Comparison of ENCODE assay signal across 9 cellular contexts in the genomic region with DNA sequence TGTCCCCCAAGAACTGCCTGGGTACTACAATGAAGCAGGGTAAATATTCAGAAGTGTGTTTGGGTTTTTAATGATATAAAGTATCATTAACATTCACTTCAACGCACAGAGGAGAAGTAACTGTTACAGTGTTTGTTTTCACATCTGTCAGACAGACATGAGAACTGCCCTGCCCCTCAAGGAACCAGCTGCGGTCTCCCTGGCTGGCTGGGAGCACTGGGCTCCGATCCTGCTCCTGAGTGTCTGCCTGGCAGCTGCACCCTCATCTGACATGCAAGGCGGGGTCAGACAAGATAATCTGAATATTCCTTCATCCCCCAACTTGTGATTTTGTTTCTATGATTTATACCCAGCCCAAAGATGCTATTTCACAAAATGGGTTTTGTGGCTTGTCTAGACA.
DNase-seq lines count a peak whose midpoint lies in the region; ATAC-seq, FAIRE-seq and TF ChIP-seq lines count a peak whose summit lies in the region.
"Had no signal": no experiment of that assay in that cellular context is flagged by ENCODE, and none has a peak within 500 bp of the region (broad histone marks: within the 10 kb centered on the region; RNA-seq: fewer than 3 reads in every experiment).

No MANE protein-coding gene starts in this region.

- DNase-seq in GM19239 (ENCODE audit: insufficient read length, low spot score) (no peak), PC-3 (no peak), fibroblast of the aortic adventitia (ENCODE audit: low read depth) (peak; percentile 65), sciatic nerve (ENCODE audit: low spot score) (peak; percentile 59), aorta (no peak)

- H3F3A ChIP-seq in PC-3 (ENCODE audit: low read length, unreplicated experiment) = peaks cover 8% of the 10 kb centered on the region

- CTCF ChIA-PET in PC-3 (lab: Charles Lee) = no interaction called here

- H3K79me2 ChIP-seq in PC-3 (ENCODE audit: low read length) = peaks cover 37% of the 10 kb centered on the region

- POLR2A ChIA-PET in PC-3 (lab: Charles Lee; ENCODE audit: unreplicated experiment) = no interaction called here

- H3K27ac ChIP-seq in PC-3 (ENCODE audit: low read length) (peak overlapping the region; percentile 98), aorta (ENCODE audit: low read depth in 1 of 2, low read length in 2 of 2) (no peak overlapping the region)

- BruUV-seq in PC-3 (replicated peaks; lab: Mats Ljungman, UMichigan) = no TSS peak

- intact Hi-C loops in PC-3 (cut with micrococcal nuclease) = loop anchor here (5.0 kb wide), 1 partner anchor 255 kb away; no protein-coding TSS in a partner anchor
- intact Hi-C loops in sciatic nerve (cut with DNase I) = loop anchor here (5.0 kb wide), 1 partner anchor 55 kb away; no protein-coding TSS in a partner anchor
- intact Hi-C loops in aorta (cut with DNase I) = loop anchor here in 1 of 2 donors (5.0 kb wide), 1 partner anchor 150 kb away; no protein-coding TSS in a partner anchor

- 58 to 65% methylated on average over 4 of the region's 4 CpGs for WGBS in aorta, 2 donors

- no peaks in the 10 kb centered on the region for H3K9me3 ChIP-seq in PC-3 (ENCODE audit: low read length)
- H3K9me3 ChIP-seq in aorta (ENCODE audit: control insufficient read depth, low read length) = no peaks in the 10 kb centered on the region

- H3K4me2 ChIP-seq in PC-3 (ENCODE audit: low read length) = no peak overlapping the region

- H3K36me3 ChIP-seq in PC-3 (ENCODE audit: low read depth, low read length) = peaks cover 7% of the 10 kb centered on the region
- H3K36me3 ChIP-seq in aorta (ENCODE audit: control insufficient read depth in 1 of 2, insufficient read depth in 2 of 2, low read length in 1 of 2) = peaks cover 0 to 2% of the 10 kb centered on the region in 2 donors

- TF ChIP-seq CTCF in PC-3 (conservative IDR thresholded peaks at IDR 0.05; ENCODE audit: low read depth, low read length) (no peak), fibroblast of the aortic adventitia (IDR thresholded peaks at IDR 0.05; ENCODE audit: insufficient read depth, low read length) (no peak)

- H3K4me1 ChIP-seq in PC-3 (ENCODE audit: insufficient read depth, low read length) (peaks cover 35% of the 10 kb centered on the region), aorta (ENCODE audit: control insufficient read depth in 1 of 2, insufficient read depth in 2 of 2, low read length in 2 of 2) (no peaks in the 10 kb centered on the region)

- H3K4me3 ChIP-seq in PC-3 (ENCODE audit: low read length) = no peak overlapping the region
- H3K4me3 ChIP-seq in fibroblast of the aortic adventitia (ENCODE audit: low read depth, low read length) = no peak overlapping the region
- H3K4me3 ChIP-seq in aorta (ENCODE audit: low read length in 2 of 2) = no peak overlapping the region

- H3K27me3 ChIP-seq in PC-3 (ENCODE audit: low read length) (no peaks in the 10 kb centered on the region), aorta (ENCODE audit: control insufficient read depth in 1 of 2, insufficient read depth in 2 of 2, low read length in 1 of 2) (no peaks in the 10 kb centered on the region)

- peak overlapping the region; percentile 99 for H3K9ac ChIP-seq in PC-3 (ENCODE audit: low read length)

- H4K20me1 ChIP-seq in PC-3 (ENCODE audit: low read length) = no peaks in the 10 kb centered on the region

- ATAC-seq in PC-3 (no peak), sciatic nerve (no peak), aorta (ENCODE audit: low FRiP score) (no peak), HG03565 (IDR thresholded peaks at IDR 0.05; ENCODE audit: unreplicated experiment) (no peak), HG03342 (IDR thresholded peaks at IDR 0.05; ENCODE audit: unreplicated experiment) (no peak), HG02938 (IDR thresholded peaks at IDR 0.05; ENCODE audit: unreplicated experiment) (no peak)

- peak; percentile 51 for FAIRE-seq in GM19239 (lab: Jason Lieb, UNC)
- FAIRE-seq: frontal cortex had no signal

- H2AFZ ChIP-seq in PC-3 (ENCODE audit: low read length) = no peak overlapping the region

- no peaks in the 10 kb centered on the region for H3K9me2 ChIP-seq in PC-3 (replicated peaks; ENCODE audit: low read length)

Comparison
In these comparisons a context has a peak if more than half of its experiments do, and no peak if none do; other contexts are left out.
1. DNase-seq: peak in fibroblast of the aortic adventitia (single experiment) and sciatic nerve (single experiment); none in GM19239 (single experiment), PC-3 (single experiment) and aorta (0 of 2).